ENCODE assay signal across 8 cellular contexts in the genomic region with DNA sequence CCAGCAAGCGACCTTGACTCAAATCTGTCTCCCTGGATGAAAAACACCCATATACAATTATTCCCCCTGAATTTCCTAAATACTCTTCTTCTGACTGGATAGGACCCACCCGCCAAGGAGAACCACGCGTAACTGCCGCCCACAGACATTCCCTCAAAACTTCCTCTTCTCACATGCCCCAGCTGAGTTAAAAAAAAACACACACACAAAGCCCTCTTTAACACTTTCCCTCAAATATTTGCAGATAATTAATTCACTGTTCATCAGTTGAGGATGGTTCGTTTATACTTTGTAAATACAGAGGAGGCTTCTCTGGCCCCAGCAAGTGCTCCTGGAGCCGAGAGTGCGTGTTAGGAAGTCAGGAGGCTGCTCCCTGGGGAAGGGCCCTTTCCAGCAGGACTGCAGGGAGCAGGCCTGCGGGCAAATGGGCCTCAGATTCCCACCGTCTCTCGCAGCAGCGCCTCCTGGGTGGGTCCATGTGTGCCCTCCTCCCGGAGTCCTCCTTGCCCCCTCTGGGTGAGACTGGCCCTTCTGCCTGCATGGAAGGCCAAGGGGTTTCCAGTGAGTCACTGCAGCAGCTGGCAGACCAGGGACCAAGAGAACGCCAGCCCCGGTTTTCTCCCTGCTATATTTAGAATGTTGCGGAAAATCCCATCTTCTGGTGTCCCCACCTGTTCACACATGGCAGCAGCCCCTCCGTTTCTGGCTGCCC. TPM values are rescaled to one million over a fixed set of nuclear protein-coding genes. Genes with fewer than 3 reads are reported as not detected.
DNase-seq lines count a peak whose midpoint lies in the region; ATAC-seq, FAIRE-seq and TF ChIP-seq lines count a peak whose summit lies in the region.

No MANE protein-coding gene starts in this region.

- intact Hi-C loops in uterus (cut with DNase I; ENCODE audit: low total_unique reads): no loop called here
- intact Hi-C loops in activated CD8-positive, alpha-beta T cell treated with anti-CD3 and anti-CD28 coated beads for 36 hours (cut with micrococcal nuclease): no loop called here

- H3K4me1 ChIP-seq in uterus: peaks cover 0 to 11% of the 10 kb centered on the region in 2 donors

- H3K27ac ChIP-seq in uterus: peak overlapping the region; percentile 55 to 74

- POLR2A ChIA-PET in activated CD8-positive, alpha-beta T cell treated with anti-CD3 and anti-CD28 coated beads for 36 hours (lab: Charles Lee): no interaction called here

- TF ChIP-seq CTCF in NB4 (IDR thresholded peaks at IDR 0.05; ENCODE audit: low read depth, low read length) (no peak), uterus (IDR thresholded peaks at IDR 0.05) (no peak), GM20000 (IDR thresholded peaks at IDR 0.05; ENCODE audit: extremely low read depth, missing control alignments) (no peak)
- TF ChIP-seq CTCF in activated CD8-positive, alpha-beta T cell treated with anti-CD3 and anti-CD28 coated beads for 36 hours (IDR thresholded peaks at IDR 0.05): no peak

- no peaks in the 10 kb centered on the region for H3K36me3 ChIP-seq in uterus

- CTCF ChIA-PET in activated CD8-positive, alpha-beta T cell treated with anti-CD3 and anti-CD28 coated beads for 36 hours (lab: Charles Lee): no interaction called here

- no peak overlapping the region for H3K4me3 ChIP-seq in NB4 (ENCODE audit: low read depth, low read length)
- H3K4me3 ChIP-seq in uterus: no peak overlapping the region

- DNase-seq in COR-L47 (lab: John Stamatoyannopoulos, UW) (peak; percentile 71), NB4 (ENCODE audit: low read depth) (peak; percentile 42), astrocyte of the hippocampus (ENCODE audit: low read depth, low spot score) (peak; percentile 77), lung microvascular endothelial cell (ENCODE audit: low read depth in 2 of 2) (peak; percentile 46 to 77), uterus (peak; percentile 31 to 49), H54 (ENCODE audit: insufficient read length, low spot score) (no peak), GM20000 (ENCODE audit: low spot score) (no peak)
- no peak for DNase-seq in activated CD8-positive, alpha-beta T cell treated with anti-CD3 and anti-CD28 coated beads for 36 hours

- no peak for FAIRE-seq in H54 (lab: Jason Lieb, UNC)

- ATAC-seq in activated CD8-positive, alpha-beta T cell treated with anti-CD3 and anti-CD28 coated beads for 36 hours: no peak

- peaks cover 13% of the 10 kb centered on the region for H3K4me1 Mint-ChIP-seq in activated CD8-positive, alpha-beta T cell treated with anti-CD3 and anti-CD28 coated beads for 36 hours (ENCODE audit: low read depth)

- H3K9me3 ChIP-seq in uterus: no peaks in the 10 kb centered on the region

- no peaks in the 10 kb centered on the region for H3K27me3 ChIP-seq in uterus

- TF ChIP-seq POLR2A in NB4 (IDR thresholded peaks at IDR 0.05; ENCODE audit: extremely low read depth, insufficient read length) (no peak), uterus (IDR thresholded peaks at IDR 0.05) (no peak), H54 (IDR thresholded peaks at IDR 0.05; ENCODE audit: low read depth, low read length) (no peak)

- H3K36me3 Mint-ChIP-seq in activated CD8-positive, alpha-beta T cell treated with anti-CD3 and anti-CD28 coated beads for 36 hours (ENCODE audit: low read depth): peaks cover 2% of the 10 kb centered on the region

- H3K9me3 Mint-ChIP-seq in activated CD8-positive, alpha-beta T cell treated with anti-CD3 and anti-CD28 coated beads for 36 hours: peaks cover 2% of the 10 kb centered on the region

- H3K27ac Mint-ChIP-seq in activated CD8-positive, alpha-beta T cell treated with anti-CD3 and anti-CD28 coated beads for 36 hours: no peak overlapping the region

- H3K27me3 Mint-ChIP-seq in activated CD8-positive, alpha-beta T cell treated with anti-CD3 and anti-CD28 coated beads for 36 hours: no peaks in the 10 kb centered on the region

- H3K4me3 Mint-ChIP-seq in activated CD8-positive, alpha-beta T cell treated with anti-CD3 and anti-CD28 coated beads for 36 hours: no peak overlapping the region

RNA-seq across cellular contexts. Expression of a gene that starts 46.8 kb away (rescaled TPM):
- total RNA-seq in lung microvascular endothelial cell (27.5 and 36.1 TPM in 2 replicates), uterus (10 to 100 TPM; 12.6 to 44.8 (median 32.3) TPM)
- 1 to 10 TPM; 1.1 to 3.1 TPM for total RNA-seq in activated CD8-positive, alpha-beta T cell treated with anti-CD3 and anti-CD28 coated beads for 36 hours

Comparison
In these comparisons a context has a peak if more than half of its experiments do, and no peak if none do; other contexts are left out.
1. DNase-seq: peak in COR-L47 (single experiment), NB4 (single experiment), astrocyte of the hippocampus (single experiment), lung microvascular endothelial cell (2 of 2) and uterus (2 of 2); none in H54 (single experiment), activated CD8-positive, alpha-beta T cell treated with anti-CD3 and anti-CD28 coated beads for 36 hours (single experiment) and GM20000 (single experiment).